In genomic region chr16:11283820-11284248, GRCh38 we compare ENCODE assay signal across 1 cellular context.
A peak's percentile ranks its signal among the peaks of the same experiment; 100 is the strongest.
TF ChIP-seq lines count a peak whose summit lies in the region.

No MANE protein-coding gene starts in this region.

TF ChIP-seq in HepG2, 621 proteins besides CTCF, POLR2A, EP300 and RAD21 (continued from another document and continues in another):
- TF ChIP-seq, protein P1, sequence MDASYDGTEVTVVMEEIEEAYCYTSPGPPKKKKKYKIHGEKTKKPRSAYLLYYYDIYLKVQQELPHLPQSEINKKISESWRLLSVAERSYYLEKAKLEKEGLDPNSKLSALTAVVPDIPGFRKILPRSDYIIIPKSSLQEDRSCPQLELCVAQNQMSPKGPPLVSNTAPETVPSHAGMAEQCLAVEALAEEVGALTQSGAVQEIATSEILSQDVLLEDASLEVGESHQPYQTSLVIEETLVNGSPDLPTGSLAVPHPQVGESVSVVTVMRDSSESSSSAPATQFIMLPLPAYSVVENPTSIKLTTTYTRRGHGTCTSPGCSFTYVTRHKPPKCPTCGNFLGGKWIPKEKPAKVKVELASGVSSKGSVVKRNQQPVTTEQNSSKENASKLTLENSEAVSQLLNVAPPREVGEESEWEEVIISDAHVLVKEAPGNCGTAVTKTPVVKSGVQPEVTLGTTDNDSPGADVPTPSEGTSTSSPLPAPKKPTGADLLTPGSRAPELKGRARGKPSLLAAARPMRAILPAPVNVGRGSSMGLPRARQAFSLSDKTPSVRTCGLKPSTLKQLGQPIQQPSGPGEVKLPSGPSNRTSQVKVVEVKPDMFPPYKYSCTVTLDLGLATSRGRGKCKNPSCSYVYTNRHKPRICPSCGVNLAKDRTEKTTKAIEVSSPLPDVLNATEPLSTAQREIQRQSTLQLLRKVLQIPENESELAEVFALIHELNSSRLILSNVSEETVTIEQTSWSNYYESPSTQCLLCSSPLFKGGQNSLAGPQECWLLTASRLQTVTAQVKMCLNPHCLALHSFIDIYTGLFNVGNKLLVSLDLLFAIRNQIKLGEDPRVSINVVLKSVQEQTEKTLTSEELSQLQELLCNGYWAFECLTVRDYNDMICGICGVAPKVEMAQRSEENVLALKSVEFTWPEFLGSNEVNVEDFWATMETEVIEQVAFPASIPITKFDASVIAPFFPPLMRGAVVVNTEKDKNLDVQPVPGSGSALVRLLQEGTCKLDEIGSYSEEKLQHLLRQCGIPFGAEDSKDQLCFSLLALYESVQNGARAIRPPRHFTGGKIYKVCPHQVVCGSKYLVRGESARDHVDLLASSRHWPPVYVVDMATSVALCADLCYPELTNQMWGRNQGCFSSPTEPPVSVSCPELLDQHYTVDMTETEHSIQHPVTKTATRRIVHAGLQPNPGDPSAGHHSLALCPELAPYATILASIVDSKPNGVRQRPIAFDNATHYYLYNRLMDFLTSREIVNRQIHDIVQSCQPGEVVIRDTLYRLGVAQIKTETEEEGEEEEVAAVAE (CRISPR knock-in tag; IDR thresholded peaks at IDR 0.05; ENCODE audit: borderline replicate concordance), result no peak
- TF ChIP-seq ZNF235 (CRISPR knock-in tag; IDR thresholded peaks at IDR 0.05; ENCODE audit: borderline replicate concordance) (no peak), HOXA7 (CRISPR knock-in tag; IDR thresholded peaks at IDR 0.05) (no peak), ZBTB7B (CRISPR knock-in tag; IDR thresholded peaks at IDR 0.05) (peak; percentile 62), ELK4 (CRISPR knock-in tag; IDR thresholded peaks at IDR 0.05; ENCODE audit: borderline replicate concordance) (no peak), JUND (CRISPR knock-in tag; IDR thresholded peaks at IDR 0.05) (no peak), SRSF9 (IDR thresholded peaks at IDR 0.05; ENCODE audit: borderline replicate concordance, insufficient read depth, low read depth, low read length, poor library complexity, severe bottlenecking) (no peak), ZNF318 (CRISPR knock-in tag; IDR thresholded peaks at IDR 0.05) (peak; percentile 69; the same call in 1 of the 2 replicates), ZNF790 (CRISPR knock-in tag; IDR thresholded peaks at IDR 0.05; ENCODE audit: borderline replicate concordance) (no peak), GATA4 (IDR thresholded peaks at IDR 0.05; ENCODE audit: borderline replicate concordance, low read depth) (no peak), ZBTB43 (CRISPR knock-in tag; conservative IDR thresholded peaks at IDR 0.05) (0 out of 2 replicates have a peak, but pooled peaks have one; percentile 12), ZNF335 (CRISPR knock-in tag; IDR thresholded peaks at IDR 0.05) (no peak), ZNF224 (CRISPR knock-in tag; IDR thresholded peaks at IDR 0.05) (no peak), ZNF557 (CRISPR knock-in tag; IDR thresholded peaks at IDR 0.05) (no peak), ZNF850 (CRISPR knock-in tag; conservative IDR thresholded peaks at IDR 0.05) (no peak), U2AF1 (optimal IDR thresholded peaks at IDR 0.05; ENCODE audit: low read depth, low read length) (no peak), MEIS1 (CRISPR knock-in tag; IDR thresholded peaks at IDR 0.05; ENCODE audit: borderline replicate concordance) (no peak), SRSF4 (IDR thresholded peaks at IDR 0.05; ENCODE audit: low read depth, low read length, poor library complexity, severe bottlenecking) (no peak), CREB3 (CRISPR knock-in tag; IDR thresholded peaks at IDR 0.05) (no peak), ZNF513 (CRISPR knock-in tag; conservative IDR thresholded peaks at IDR 0.05) (no peak), TEAD2 (CRISPR knock-in tag; IDR thresholded peaks at IDR 0.05) (no peak), ZNF10 (CRISPR knock-in tag; IDR thresholded peaks at IDR 0.05; ENCODE audit: borderline replicate concordance, low read depth) (no peak), ARID3A (IDR thresholded peaks at IDR 0.05; ENCODE audit: low read depth, low read length) (no peak), ZNF430 (CRISPR knock-in tag; IDR thresholded peaks at IDR 0.05) (no peak; the same call in 1 of the 2 replicates), ZBTB1 (CRISPR knock-in tag; IDR thresholded peaks at IDR 0.05; ENCODE audit: borderline replicate concordance) (no peak), RNF2 (conservative IDR thresholded peaks at IDR 0.05; ENCODE audit: low read depth) (no peak), ZNF577 (CRISPR knock-in tag; IDR thresholded peaks at IDR 0.05; ENCODE audit: borderline replicate concordance, low read depth) (no peak)
- TF ChIP-seq, protein P2, sequence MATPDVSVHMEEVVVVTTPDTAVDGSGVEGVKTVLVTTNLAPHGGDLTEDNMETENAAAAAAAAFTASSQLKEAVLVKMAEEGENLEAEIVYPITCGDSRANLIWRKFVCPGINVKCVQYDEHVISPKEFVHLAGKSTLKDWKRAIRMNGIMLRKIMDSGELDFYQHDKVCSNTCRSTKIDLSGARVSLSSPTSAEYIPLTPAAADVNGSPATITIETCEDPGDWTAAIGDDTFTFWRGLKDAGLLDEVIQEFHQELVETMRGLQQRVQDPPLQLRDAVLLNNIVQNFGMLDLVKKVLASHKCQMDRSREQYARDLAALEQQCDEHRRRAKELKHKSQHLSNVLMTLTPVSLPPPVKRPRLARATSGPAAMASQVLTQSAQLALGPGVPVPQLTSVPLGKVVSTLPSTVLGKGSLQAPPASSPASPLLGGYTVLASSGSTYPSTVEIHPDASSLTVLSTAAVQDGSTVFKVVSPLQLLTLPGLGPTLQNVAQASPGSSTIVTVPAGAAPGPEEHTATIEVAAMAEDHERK (CRISPR knock-in tag; IDR thresholded peaks at IDR 0.05; ENCODE audit: low read depth), result no peak
- TF ChIP-seq, protein P3, sequence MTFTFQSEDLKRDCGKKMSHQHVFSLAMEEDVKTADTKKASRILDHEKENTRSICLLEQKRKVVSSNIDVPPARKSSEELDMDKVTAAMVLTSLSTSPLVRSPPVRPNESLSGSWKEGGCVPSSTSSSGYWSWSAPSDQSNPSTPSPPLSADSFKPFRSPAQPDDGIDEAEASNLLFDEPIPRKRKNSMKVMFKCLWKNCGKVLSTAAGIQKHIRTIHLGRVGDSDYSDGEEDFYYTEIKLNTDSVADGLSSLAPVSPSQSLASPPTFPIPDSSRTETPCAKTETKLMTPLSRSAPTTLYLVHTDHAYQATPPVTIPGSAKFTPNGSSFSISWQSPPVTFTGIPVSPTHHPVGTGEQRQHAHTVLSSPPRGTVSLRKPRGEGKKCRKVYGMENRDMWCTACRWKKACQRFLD (CRISPR knock-in tag; IDR thresholded peaks at IDR 0.05; ENCODE audit: borderline replicate concordance), result no peak
- TF ChIP-seq, protein P4, sequence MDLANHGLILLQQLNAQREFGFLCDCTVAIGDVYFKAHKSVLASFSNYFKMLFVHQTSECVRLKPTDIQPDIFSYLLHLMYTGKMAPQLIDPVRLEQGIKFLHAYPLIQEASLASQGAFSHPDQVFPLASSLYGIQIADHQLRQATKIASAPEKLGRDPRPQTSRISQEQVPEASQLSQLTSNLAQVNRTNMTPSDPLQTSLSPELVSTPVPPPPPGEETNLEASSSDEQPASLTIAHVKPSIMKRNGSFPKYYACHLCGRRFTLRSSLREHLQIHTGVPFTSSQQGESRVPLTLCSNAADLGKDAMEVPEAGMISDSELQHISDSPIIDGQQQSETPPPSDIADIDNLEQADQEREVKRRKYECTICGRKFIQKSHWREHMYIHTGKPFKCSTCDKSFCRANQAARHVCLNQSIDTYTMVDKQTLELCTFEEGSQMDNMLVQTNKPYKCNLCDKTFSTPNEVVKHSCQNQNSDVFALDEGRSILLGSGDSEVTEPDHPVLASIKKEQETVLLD (CRISPR knock-in tag; IDR thresholded peaks at IDR 0.05; ENCODE audit: low read depth), result no peak
